Comparison of ENCODE assay signal across 8 cellular contexts in the genomic region with DNA sequence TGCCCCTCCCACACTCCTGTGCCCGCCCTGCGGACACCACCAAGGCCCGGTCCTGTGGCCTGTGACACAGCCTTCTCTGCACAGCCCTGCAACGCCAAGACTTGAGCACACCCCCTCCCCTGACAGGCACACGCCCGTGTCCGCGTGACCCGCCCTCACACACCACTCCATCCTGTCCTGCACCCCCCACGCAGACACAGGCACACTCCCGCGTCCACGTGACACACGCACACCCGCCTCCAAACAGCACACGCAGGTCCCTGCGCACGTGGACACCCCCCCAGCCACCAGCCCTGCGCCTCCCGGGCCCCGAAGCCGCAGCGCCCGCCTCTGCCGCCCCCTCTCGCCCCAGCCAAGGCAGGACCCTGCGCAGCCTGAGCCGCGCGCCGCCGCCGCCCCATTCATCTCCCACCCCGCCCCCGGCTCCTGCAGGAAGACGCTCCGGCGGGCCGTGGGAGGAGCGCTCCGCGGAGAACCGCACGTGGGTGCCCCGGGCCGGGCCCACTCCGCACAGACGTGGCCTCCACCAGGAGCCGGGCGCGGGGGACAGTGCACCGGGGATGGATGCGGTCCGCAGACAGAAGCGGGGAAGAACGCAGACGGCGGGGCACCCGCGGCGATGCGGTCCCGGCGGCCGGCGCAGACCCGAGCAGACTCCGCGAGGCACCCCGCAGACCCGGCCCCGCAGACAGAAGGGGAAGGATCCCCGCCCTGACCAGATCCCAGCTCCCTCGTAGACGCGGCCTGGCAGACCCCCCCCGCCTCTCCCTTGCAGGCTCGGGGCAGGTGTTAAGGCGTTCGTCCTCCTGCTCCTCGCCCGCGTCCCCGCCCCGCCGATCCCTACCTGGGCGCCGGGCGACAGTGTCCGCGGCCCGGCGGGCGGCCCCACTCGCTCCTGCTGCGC. TPM values are rescaled to one million over a fixed set of nuclear protein-coding genes. Genes with fewer than 3 reads are reported as not detected.
A peak's percentile ranks its signal among the peaks of the same experiment; 100 is the strongest.
DNase-seq lines count a peak whose midpoint lies in the region; ATAC-seq and TF ChIP-seq lines count a peak whose summit lies in the region.

No MANE protein-coding gene starts in this region.

- intact Hi-C loops in testis (cut with DNase I; ENCODE audit: low total_unique reads) = no loop called here

- TF ChIP-seq POLR2A in testis (IDR thresholded peaks at IDR 0.05) = no peak

- H3K27ac ChIP-seq in SJSA1 = peak overlapping the region; percentile 67
- H3K27ac ChIP-seq in testis = peak overlapping the region; percentile 47 to 59

- TF ChIP-seq CTCF in testis (IDR thresholded peaks at IDR 0.05) = no peak

- WGBS in testis, 2 donors = 0 to 1% methylated on average over 23 to 88 of the region's 96 CpGs

- H3K4me3 ChIP-seq in SJSA1 (peak overlapping the region; percentile 68), testis (peak overlapping the region; percentile 59 to 70)

- peak; percentile 35 for DNase-seq in SKM-1 treated with dmso at 0.1 percent for 144 hours (lab: John Stamatoyannopoulos, UW; ENCODE audit: unreplicated experiment)
- DNase-seq in SKM-1 (lab: John Stamatoyannopoulos, UW; ENCODE audit: unreplicated experiment) = no peak
- DNase-seq in SJSA1 (ENCODE audit: low read depth in 1 of 2, low spot score in 2 of 2) = peak; percentile 91 to 96
- DNase-seq in activated naive CD4-positive, alpha-beta T cell treated with Interleukin-2 at 50 U/mL for 16 hours = peak; percentile 73
- DNase-seq in germinal center (ENCODE audit: low spot score) = peak; percentile 61
- DNase-seq in occipital lobe (lab: John Stamatoyannopoulos, UW) = peak; percentile 74
- DNase-seq in testis = peak; percentile 90

- peak; percentile 20 for ATAC-seq in HG03354 (IDR thresholded peaks at IDR 0.05; ENCODE audit: poor library complexity, severe bottlenecking, unreplicated experiment)

- H3K4me1 ChIP-seq in SJSA1 (replicated peaks) (peaks cover 72% of the 10 kb centered on the region), testis (peaks cover 62% of the 10 kb centered on the region)

- no peaks in the 10 kb centered on the region for H3K27me3 ChIP-seq in SJSA1 (replicated peaks)
- H3K27me3 ChIP-seq in testis = no peaks in the 10 kb centered on the region

- H3K36me3 ChIP-seq in SJSA1 = peaks cover 14% of the 10 kb centered on the region
- no peaks in the 10 kb centered on the region for H3K36me3 ChIP-seq in testis (ENCODE audit: low read depth, missing control alignments)

- H3K9me3 ChIP-seq in SJSA1 (replicated peaks) (no peaks in the 10 kb centered on the region), testis (no peaks in the 10 kb centered on the region)

RNA-seq across cellular contexts. Expression of a gene that starts 0.5 kb away (rescaled TPM):
- total RNA-seq in SJSA1 (2014; rRNA removed; shearing (Covaris generic)) = 12.0 and 15.3 TPM in 2 replicates
- total RNA-seq in occipital lobe (8.9 TPM), testis (10 to 100 TPM; 19.7 to 21.6 TPM)
- 18.5 TPM for polyA plus RNA-seq in testis (ENCODE audit: insufficient read depth, low read depth, low replicate concordance)

RNA-seq across cellular contexts. Expression of a gene that starts 23.9 kb away (rescaled TPM):
- 5.1 and 9.6 TPM in 2 replicates for total RNA-seq in SJSA1 (2014; rRNA removed; shearing (Covaris generic))
- total RNA-seq in occipital lobe = not detected
- 10 to 100 TPM in 1 of 2 donors, 1 to 10 TPM in 1; 5.0 to 15.2 TPM for total RNA-seq in testis
- polyA plus RNA-seq in testis (ENCODE audit: insufficient read depth, low read depth, low replicate concordance) = 2.5 TPM

RNA-seq across cellular contexts. Expression of a gene that starts 46.3 kb away (rescaled TPM):
- 16.0 and 16.8 TPM in 2 replicates for total RNA-seq in SJSA1 (2014; rRNA removed; shearing (Covaris generic))
- total RNA-seq in occipital lobe = 24.5 TPM
- 10 to 100 TPM; 37.2 to 37.7 TPM for total RNA-seq in testis
- 61.6 TPM for polyA plus RNA-seq in testis (ENCODE audit: insufficient read depth, low read depth, low replicate concordance)
